Comparison of ENCODE assay signal across 8 cellular contexts in the genomic region with DNA sequence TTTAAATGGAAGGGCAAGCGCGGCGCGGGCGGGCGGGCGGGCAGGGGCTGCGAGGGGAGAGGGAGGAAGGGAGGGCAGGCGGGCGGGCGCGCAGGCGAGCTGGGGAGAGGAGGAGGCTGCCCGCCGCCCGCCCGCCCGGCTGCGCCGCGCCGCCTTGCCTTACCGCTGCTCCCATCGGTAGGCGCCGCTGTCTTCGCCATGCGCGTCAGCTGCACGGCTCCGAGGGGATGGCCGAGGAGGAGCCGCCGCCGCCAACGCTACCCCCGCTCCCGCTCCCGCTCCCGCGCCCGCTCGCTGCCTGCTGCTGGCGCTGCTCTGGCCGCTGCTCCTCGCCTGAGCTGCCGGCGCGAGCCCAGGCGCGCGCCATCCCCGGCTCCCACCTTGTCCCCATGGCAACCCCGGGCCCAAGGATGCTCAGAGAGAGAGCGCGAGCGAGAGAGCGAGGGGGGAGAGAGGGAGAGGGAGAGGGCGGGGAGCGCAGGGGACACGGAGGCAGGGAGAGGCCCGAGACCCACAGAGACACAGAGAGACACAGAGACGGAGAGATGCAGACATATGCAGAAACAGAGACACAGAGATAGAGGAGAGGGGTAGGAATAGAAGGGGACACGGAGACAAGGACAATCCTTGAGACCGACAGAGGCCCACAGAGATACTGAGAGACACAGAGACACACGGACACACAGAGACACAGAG. TPM values are rescaled to one million over a fixed set of nuclear protein-coding genes. Genes with fewer than 3 reads are reported as not detected.
A peak's percentile ranks its signal among the peaks of the same experiment; 100 is the strongest.
DNase-seq lines count a peak whose midpoint lies in the region; ATAC-seq and TF ChIP-seq lines count a peak whose summit lies in the region.

No MANE protein-coding gene starts in this region.

- peaks cover 37% of the 10 kb centered on the region for H3K27me3 ChIP-seq in ACC112 (ENCODE audit: insufficient read depth, low read length)
- peaks cover 11% of the 10 kb centered on the region for H3K27me3 ChIP-seq in WERI-Rb-1 (ENCODE audit: insufficient read depth, low read depth, severe bottlenecking)

- DNase-seq in GM19240 (ENCODE audit: insufficient read length, low spot score) (peak; percentile 43), NCI-H2107 (lab: John Stamatoyannopoulos, UW) (peak; percentile 95), WERI-Rb-1 (peak; percentile 92), T47D (ENCODE audit: low read depth in 1 of 2, low spot score in 1 of 2) (peak; percentile 63 to 67), immature natural killer cell (peak; percentile 66 to 76 (median 73)), smooth muscle cell of the brain vasculature (ENCODE audit: low read depth, low spot score) (peak; percentile 12)

- no peaks in the 10 kb centered on the region for H3K36me3 Mint-ChIP-seq in immature natural killer cell

- no peak for ATAC-seq in HG03460 (IDR thresholded peaks at IDR 0.05; ENCODE audit: unreplicated experiment)

- no peak overlapping the region for H3K4me3 Mint-ChIP-seq in immature natural killer cell

- peak overlapping the region; percentile 74 for H3K4me3 ChIP-seq in ACC112 (ENCODE audit: low read depth, low read length)
- peak overlapping the region; percentile 54 for H3K4me3 ChIP-seq in WERI-Rb-1 (ENCODE audit: low read depth, low read length)

- H3K27ac ChIP-seq in ACC112 (ENCODE audit: low read depth, low read length) (no peak overlapping the region), WERI-Rb-1 (peak overlapping the region; percentile 21)

- H2AFZ ChIP-seq in ACC112 (ENCODE audit: low read length, unreplicated experiment) = no peak overlapping the region

- H3K4me1 Mint-ChIP-seq in immature natural killer cell = peaks cover 15 to 18% of the 10 kb centered on the region in 2 donors

- H3K9me3 Mint-ChIP-seq in immature natural killer cell = no peaks in the 10 kb centered on the region

- TF ChIP-seq CTCF in WERI-Rb-1 (IDR thresholded peaks at IDR 0.05; ENCODE audit: low read depth, low read length) = peak; percentile 53; the same call in 1 of the 2 replicates

- H3K79me2 ChIP-seq in ACC112 (ENCODE audit: control insufficient read depth, insufficient read depth, low read length, unreplicated experiment) = no peaks in the 10 kb centered on the region

- H3K27me3 Mint-ChIP-seq in immature natural killer cell (ENCODE audit: low read depth in 3 of 3) = peaks cover 7 to 15% (median 15%) of the 10 kb centered on the region in 3 donors

- no peak overlapping the region for H3K27ac Mint-ChIP-seq in immature natural killer cell

- in situ Hi-C loops in T47D (cut with HindIII; ENCODE audit: low pct_unique_long_range_greater_than_20kb, low sequenced_read_pairs) = no loop called here

- H3K9me3 ChIP-seq in WERI-Rb-1 (ENCODE audit: severe bottlenecking) = no peaks in the 10 kb centered on the region

- no peaks in the 10 kb centered on the region for H3K4me1 ChIP-seq in ACC112 (ENCODE audit: control insufficient read depth, insufficient read depth, low read length, unreplicated experiment)

- H3K36me3 ChIP-seq in ACC112 (ENCODE audit: insufficient read depth, low read length) = no peaks in the 10 kb centered on the region
- no peaks in the 10 kb centered on the region for H3K36me3 ChIP-seq in WERI-Rb-1

RNA-seq across cellular contexts. Expression of a gene that starts 40.3 kb away (rescaled TPM):
- polyA plus RNA-seq in immature natural killer cell = 100 to 1,000 TPM; 154 to 261 (median 173) TPM

RNA-seq across cellular contexts. Expression of a gene that starts 43.0 kb away (rescaled TPM):
- polyA plus RNA-seq in immature natural killer cell = 1 to 10 TPM; 2.9 to 9.1 (median 5.2) TPM

RNA-seq across cellular contexts. Expression of a gene that starts 44.9 kb away (rescaled TPM):
- polyA plus RNA-seq in immature natural killer cell = 10 to 100 TPM in 1 of 3 donors, 1 to 10 TPM in 2; 2.0 to 10.3 (median 2.1) TPM

Comparison
In these comparisons a context has a peak if more than half of its experiments do, and no peak if none do; other contexts are left out.
1. DNase-seq: peak in every context shown above with its lines; median percentile 95 in NCI-H2107; 92 in WERI-Rb-1; 73 in immature natural killer cell; 65 in T47D; 43 in GM19240; 12 in smooth muscle cell of the brain vasculature.